In genomic region chr6:163118941-163119340, GRCh38 we compare ENCODE assay signal across 31 cellular contexts.
DNase-seq lines count a peak whose midpoint lies in the region; FAIRE-seq and TF ChIP-seq lines count a peak whose summit lies in the region.
"Had no signal": no experiment of that assay in that cellular context is flagged by ENCODE, and none has a peak within 500 bp of the region (broad histone marks: within the 10 kb centered on the region; RNA-seq: fewer than 3 reads in every experiment).

No MANE protein-coding gene starts in this region.

- H4K91ac ChIP-seq in neuronal stem cell (ENCODE audit: low read depth, low read length, poor library complexity) = no peak overlapping the region

- peak overlapping the region; percentile 45 for H2AFZ ChIP-seq in neuronal stem cell (ENCODE audit: low read length)

- peaks cover 3% of the 10 kb centered on the region for H3K79me1 ChIP-seq in neuronal stem cell (ENCODE audit: low read depth, low read length)

- TF ChIP-seq POLR2A in GM12891 (IDR thresholded peaks at IDR 0.05; ENCODE audit: low read depth, low read length) = no peak

- WGBS in neuronal stem cell (ENCODE audit: extremely low coverage in 2 of 2, insufficient read length in 2 of 2, insufficient replicate concordance in 1 of 2), 2 donors = no CpG with 5 or more reads among the region's 6 CpGs

- no peaks in the 10 kb centered on the region for H3K27me3 ChIP-seq in neuronal stem cell (ENCODE audit: control insufficient read depth in 3 of 3, insufficient read depth in 3 of 3, low read depth in 1 of 3, low read length in 3 of 3)
- H3K27me3 ChIP-seq: BE2C; BLaER1; BLaER1 treated with 17β-estradiol and CSF1 and Interleukin-3, amounts not matched to agents 10 nM and 100 nM had no signal

- H3K36me3 ChIP-seq in neuronal stem cell (replicated peaks in 1 of 2; ENCODE audit: control insufficient read depth in 2 of 2, insufficient read depth in 2 of 2, low read length in 2 of 2) = no peaks in the 10 kb centered on the region
- H3K36me3 ChIP-seq: BE2C; BLaER1; BLaER1 treated with 17β-estradiol and CSF1 and Interleukin-3, amounts not matched to agents 10 nM and 100 nM had no signal

- no peak overlapping the region for H3K4me2 ChIP-seq in neuronal stem cell (ENCODE audit: insufficient read depth, low read length, poor library complexity, severe bottlenecking)
- H3K4me2 ChIP-seq: A549; BLaER1; BLaER1 treated with 17β-estradiol and CSF1 and Interleukin-3, amounts not matched to agents 10 nM and 100 nM had no signal

- H2BK5ac ChIP-seq in neuronal stem cell (ENCODE audit: low read length) = no peak overlapping the region

- no peak overlapping the region for H2BK12ac ChIP-seq in neuronal stem cell (ENCODE audit: low read length)

- H3K9ac ChIP-seq in neuronal stem cell (ENCODE audit: low read depth, low read length, poor library complexity) = no peak overlapping the region
- H3K9ac ChIP-seq: BLaER1; BLaER1 treated with 17β-estradiol and CSF1 and Interleukin-3, amounts not matched to agents 10 nM and 100 nM had no signal

- H2BK120ac ChIP-seq in neuronal stem cell (ENCODE audit: low read depth, low read length) = no peak overlapping the region

- no peak overlapping the region for H3K14ac ChIP-seq in neuronal stem cell (ENCODE audit: low read length)

- H3K4me1 ChIP-seq in neuronal stem cell (ENCODE audit: control insufficient read depth in 2 of 2, insufficient read depth in 1 of 2, low read depth in 1 of 2, low read length in 2 of 2) = no peaks in the 10 kb centered on the region
- H3K4me1 ChIP-seq: A549, BE2C, BLaER1, Caco-2 had no signal

- DNase-seq in Ammon's horn (ENCODE audit: low spot score) (peak; percentile 29), medulla oblongata (ENCODE audit: extremely low spot score) (peak; percentile 22), neuronal stem cell (ENCODE audit: low spot score) (no peak), GM12891 (ENCODE audit: insufficient read length, low spot score) (no peak)
- no peak for DNase-seq in activated effector memory CD4-positive, alpha-beta T cell treated with Interleukin-2 at 50 U/mL for 16 hours
- no peak for DNase-seq in activated T-cell treated with anti-CD3 and anti-CD28 coated beads, Interleukin-2, amount 50 U/mL, for 1 hour
- DNase-seq: 8988T; ACHN; AML-193; BE2C; C1 segment of cervical spinal cord; Caco-2; Calu3; CD4-positive, alpha-beta memory T cell; CD4-positive, alpha-beta T cell; CD4-positive, CD25-positive, alpha-beta regulatory T cell; CD8-positive, alpha-beta memory T cell; CD8-positive, alpha-beta T cell; COR-L47; DMS 273 treated with DMSO at 0.1 percent for 48 hours; DMS79; DMS79 treated with DMSO at 0.1 percent for 48 hours; DND-41; EL had no signal

- H3K4ac ChIP-seq in neuronal stem cell (ENCODE audit: low read length) = no peak overlapping the region

- H2AK5ac ChIP-seq in neuronal stem cell (ENCODE audit: low read depth, low read length) = no peak overlapping the region

- no peak for FAIRE-seq in GM12891 (lab: Jason Lieb, UNC)
- FAIRE-seq: A204.1, A549, D721Med had no signal

- no peak overlapping the region for H4K8ac ChIP-seq in neuronal stem cell (ENCODE audit: low read depth, low read length)

- H3K27ac ChIP-seq in neuronal stem cell (replicated peaks; ENCODE audit: low read length) = no peak overlapping the region
- H3K27ac ChIP-seq: 22Rv1; A549; BLaER1; BLaER1 treated with 17β-estradiol and CSF1 and Interleukin-3, amounts not matched to agents 10 nM and 100 nM; C4-2B had no signal

- H3K4me3 ChIP-seq in neuronal stem cell (ENCODE audit: low read length in 2 of 2) = no peak overlapping the region
- H3K4me3 ChIP-seq: A549; BLaER1; BLaER1 treated with 17β-estradiol and CSF1 and Interleukin-3, amounts not matched to agents 10 nM and 100 nM had no signal

- H3K9me3 ChIP-seq in neuronal stem cell (replicated peaks in 1 of 2; ENCODE audit: control insufficient read depth in 2 of 2, insufficient read depth in 1 of 2, low read depth in 1 of 2, low read length in 2 of 2) = peaks cover 0 to 3% of the 10 kb centered on the region in 2 donors
- H3K9me3 ChIP-seq: A549, BE2C, Caco-2 had no signal

- peak overlapping the region; percentile 48 for H3K18ac ChIP-seq in neuronal stem cell (ENCODE audit: low read length)

- H3K23ac ChIP-seq in neuronal stem cell (ENCODE audit: low read depth, low read length, poor library complexity) = no peak overlapping the region

- H2BK15ac ChIP-seq in neuronal stem cell (ENCODE audit: low read length) = no peak overlapping the region

TF ChIP-seq in GM12891, 5 proteins besides CTCF, POLR2A, EP300 and RAD21:
- TF ChIP-seq POLR2AphosphoS5 (IDR thresholded peaks at IDR 0.05; ENCODE audit: low read depth, low read length) = no peak
- no peak for TF ChIP-seq TAF1 (IDR thresholded peaks at IDR 0.05; ENCODE audit: low read depth, low read length)
- TF ChIP-seq POU2F2 (IDR thresholded peaks at IDR 0.05; ENCODE audit: low read depth, low read length) = no peak
- TF ChIP-seq PAX5 (IDR thresholded peaks at IDR 0.05; ENCODE audit: insufficient read depth, low read length, severe bottlenecking) = no peak

Comparison
In these comparisons a context has a peak if more than half of its experiments do, and no peak if none do; other contexts are left out.
1. DNase-seq: peak in Ammon's horn (single experiment) and medulla oblongata (single experiment); none in neuronal stem cell (single experiment), GM12891 (single experiment), activated effector memory CD4-positive, alpha-beta T cell treated with Interleukin-2 at 50 U/mL for 16 hours (single experiment) and activated T-cell treated with anti-CD3 and anti-CD28 coated beads, Interleukin-2, amount 50 U/mL, for 1 hour (single experiment).